8 cellular contexts compared by ENCODE assay signal in the genomic region with DNA sequence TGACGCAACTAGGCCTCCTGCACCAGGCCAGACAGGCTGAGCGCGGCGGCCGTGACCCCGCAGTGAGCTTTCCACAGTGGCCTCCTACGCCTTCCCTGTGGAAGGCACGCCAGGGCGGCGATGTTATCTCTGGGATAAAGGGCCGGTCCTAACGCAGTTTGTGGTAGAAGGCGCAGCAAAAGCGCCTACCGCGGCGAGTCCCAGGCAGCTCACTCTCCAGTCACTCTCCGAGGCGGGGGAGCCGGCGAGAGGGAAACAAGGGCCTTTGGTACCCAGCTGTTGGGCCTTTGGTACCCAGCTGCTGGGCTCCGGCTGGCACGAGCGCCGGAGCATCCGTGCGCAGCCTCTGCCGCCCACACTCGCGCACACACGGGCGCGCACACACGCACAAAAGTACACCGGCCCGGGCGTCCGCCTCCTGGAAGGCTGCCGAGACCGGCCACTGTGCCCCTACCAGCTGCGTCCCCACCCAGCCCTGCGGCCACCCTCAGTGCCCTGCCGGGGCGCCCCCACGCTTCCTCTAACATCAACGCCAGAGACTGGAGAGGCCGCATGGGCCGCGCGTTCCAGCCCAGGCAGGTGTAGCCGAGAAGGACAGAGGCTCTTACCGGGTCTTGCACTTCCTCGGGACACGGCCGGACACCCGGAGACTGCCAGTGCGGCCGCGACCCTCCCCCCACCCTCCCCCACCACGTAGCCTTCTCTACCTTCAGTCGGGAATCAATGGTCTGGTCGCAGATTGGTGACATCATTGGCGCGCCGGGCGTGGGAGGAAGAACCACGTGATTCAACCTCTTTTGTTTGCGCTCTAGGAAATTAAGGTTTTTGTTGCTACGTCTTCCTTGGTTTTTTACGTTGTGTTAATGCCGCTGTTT. TPM values are rescaled to one million over a fixed set of nuclear protein-coding genes. Genes with fewer than 3 reads are reported as not detected.
DNase-seq lines count a peak whose midpoint lies in the region; FAIRE-seq and TF ChIP-seq lines count a peak whose summit lies in the region.

No MANE protein-coding gene starts in this region.

- H3K9me3 Mint-ChIP-seq in activated naive CD4-positive, alpha-beta T cell treated with anti-CD3 and anti-CD28 coated beads, Interleukin-2, amount 50 U/mL, for 24 hours: peaks cover 14% of the 10 kb centered on the region

- no peak for TF ChIP-seq RAD21 in SK-N-SH (IDR thresholded peaks at IDR 0.05; ENCODE audit: low read length)

- WGBS in SK-N-SH (ENCODE audit: low lambda C conversion rate): 0% methylated on average over 32 of the region's 71 CpGs

- CTCF ChIA-PET in SK-N-SH (lab: Yijun Ruan, JAX): interaction anchor here (1.1 to 1.8 kb wide), 5 partner anchors 22 to 148 kb away, joined by 3 to 5 read pairs (median 4); no protein-coding TSS in a partner anchor

- POLR2A ChIA-PET in SK-N-SH (lab: Yijun Ruan, JAX): interaction anchor here (0.9 to 1.5 kb wide), 4 partner anchors 9 to 22 kb away, joined by 3 to 4 read pairs (median 4); partner anchors contain the start of gene ADAR

- peaks cover 7 to 14% of the 10 kb centered on the region in 2 experiments; a peak in 3 of 4 replicates for H3K4me1 ChIP-seq in SK-N-SH (ENCODE audit: control insufficient read depth in 1 of 2, insufficient read depth in 2 of 2, low read depth in 1 of 2, low read length in 1 of 2)

- FAIRE-seq in H54 (lab: Jason Lieb, UNC): peak; percentile 64

- no peak for TF ChIP-seq CTCF in SK-N-SH (IDR thresholded peaks at IDR 0.05)

- H3K9me2 ChIP-seq in SK-N-SH: no peaks in the 10 kb centered on the region

- H3K4me2 ChIP-seq in SK-N-SH: peak overlapping the region; percentile 81

- TF ChIP-seq POLR2A in H54 (IDR thresholded peaks at IDR 0.05; ENCODE audit: low read depth, low read length): peak; percentile 38

- peaks cover 60% of the 10 kb centered on the region for H3K79me2 ChIP-seq in SK-N-SH (ENCODE audit: insufficient read depth)

- peaks cover under 1% of the 10 kb centered on the region for H3K27me3 Mint-ChIP-seq in activated naive CD4-positive, alpha-beta T cell treated with anti-CD3 and anti-CD28 coated beads, Interleukin-2, amount 50 U/mL, for 24 hours

- peaks cover 8% of the 10 kb centered on the region; the same call in 1 of the 2 replicates for H3K9me3 ChIP-seq in SK-N-SH

- peaks cover 14% of the 10 kb centered on the region for H3K36me3 Mint-ChIP-seq in activated naive CD4-positive, alpha-beta T cell treated with anti-CD3 and anti-CD28 coated beads, Interleukin-2, amount 50 U/mL, for 24 hours

- peak overlapping the region; percentile 87 to 90 for H3K4me3 ChIP-seq in SK-N-SH (ENCODE audit: low read depth in 2 of 2, low read length in 1 of 2)

- peak overlapping the region; percentile 99 for H3K4me3 Mint-ChIP-seq in activated naive CD4-positive, alpha-beta T cell treated with anti-CD3 and anti-CD28 coated beads, Interleukin-2, amount 50 U/mL, for 24 hours

- H2AFZ ChIP-seq in SK-N-SH (ENCODE audit: low read depth): peak overlapping the region; percentile 99

- peaks cover 43% of the 10 kb centered on the region for H3K4me1 Mint-ChIP-seq in activated naive CD4-positive, alpha-beta T cell treated with anti-CD3 and anti-CD28 coated beads, Interleukin-2, amount 50 U/mL, for 24 hours

- TF ChIP-seq EP300 in SK-N-SH (IDR thresholded peaks at IDR 0.05; ENCODE audit: borderline replicate concordance in 1 of 2, low read depth in 1 of 2, low read length in 1 of 2): no peak

- peaks cover 4 to 12% of the 10 kb centered on the region in 2 experiments for H3K36me3 ChIP-seq in SK-N-SH (replicated peaks in 1 of 2; ENCODE audit: control insufficient read depth in 1 of 2, insufficient read depth in 2 of 2, low read length in 1 of 2)

- peaks cover 21% of the 10 kb centered on the region for H3F3A ChIP-seq in SK-N-SH (replicated peaks; ENCODE audit: insufficient read depth)

- H3K27ac ChIP-seq in SK-N-SH (ENCODE audit: low read depth in 2 of 2, low read length in 1 of 2) (peak overlapping the region; percentile 75 to 91), substantia nigra (ENCODE audit: low read depth, low read length, poor library complexity, severe bottlenecking) (peak overlapping the region; percentile 82)

- peak overlapping the region; percentile 99 for H3K27ac Mint-ChIP-seq in activated naive CD4-positive, alpha-beta T cell treated with anti-CD3 and anti-CD28 coated beads, Interleukin-2, amount 50 U/mL, for 24 hours

- H3K27me3 ChIP-seq in SK-N-SH (ENCODE audit: insufficient read depth): no peaks in the 10 kb centered on the region

- peaks cover 19% of the 10 kb centered on the region for H4K20me1 ChIP-seq in SK-N-SH (ENCODE audit: insufficient read depth)

- DNase-seq in DMS153 (lab: John Stamatoyannopoulos, UW) (peak; percentile 84), H54 (ENCODE audit: insufficient read length, low spot score) (peak; percentile 37), NCI-H1092 (lab: John Stamatoyannopoulos, UW) (peak; percentile 92), SK-N-SH (peak; percentile 91), glomerular endothelial cell (ENCODE audit: extremely low read depth, low read depth, low spot score) (peak; percentile 45), nucleus accumbens (lab: John Stamatoyannopoulos, UW) (peak in 54 of 56 donors; percentile 21 to 93 (median 76)), substantia nigra (lab: John Stamatoyannopoulos, UW) (peak in 48 of 49 donors; percentile 23 to 93 (median 74))

- H3K9ac ChIP-seq in SK-N-SH: peak overlapping the region; percentile 90

TF ChIP-seq in SK-N-SH, 30 proteins besides CTCF, POLR2A, EP300 and RAD21 (continues in another document):
- TF ChIP-seq, protein P1, sequence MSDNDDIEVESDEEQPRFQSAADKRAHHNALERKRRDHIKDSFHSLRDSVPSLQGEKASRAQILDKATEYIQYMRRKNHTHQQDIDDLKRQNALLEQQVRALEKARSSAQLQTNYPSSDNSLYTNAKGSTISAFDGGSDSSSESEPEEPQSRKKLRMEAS (IDR thresholded peaks at IDR 0.05; ENCODE audit: low read depth): peak; percentile 95
- no peak for TF ChIP-seq REST (IDR thresholded peaks at IDR 0.05; ENCODE audit: low read depth, low read length)
- 0 out of 2 replicates have a peak, but pooled peaks have one; percentile 17 for TF ChIP-seq ELF1 (IDR thresholded peaks at IDR 0.05)
- no peak for TF ChIP-seq FOXJ3 (CRISPR knock-in tag; IDR thresholded peaks at IDR 0.05)
- peak; percentile 67 for TF ChIP-seq POLR2AphosphoS5 (IDR thresholded peaks at IDR 0.05; ENCODE audit: low read depth, low read length)
- TF ChIP-seq, protein P2, sequence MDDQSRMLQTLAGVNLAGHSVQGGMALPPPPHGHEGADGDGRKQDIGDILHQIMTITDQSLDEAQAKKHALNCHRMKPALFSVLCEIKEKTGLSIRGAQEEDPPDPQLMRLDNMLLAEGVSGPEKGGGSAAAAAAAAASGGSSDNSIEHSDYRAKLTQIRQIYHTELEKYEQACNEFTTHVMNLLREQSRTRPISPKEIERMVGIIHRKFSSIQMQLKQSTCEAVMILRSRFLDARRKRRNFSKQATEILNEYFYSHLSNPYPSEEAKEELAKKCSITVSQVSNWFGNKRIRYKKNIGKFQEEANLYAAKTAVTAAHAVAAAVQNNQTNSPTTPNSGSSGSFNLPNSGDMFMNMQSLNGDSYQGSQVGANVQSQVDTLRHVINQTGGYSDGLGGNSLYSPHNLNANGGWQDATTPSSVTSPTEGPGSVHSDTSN (IDR thresholded peaks at IDR 0.05): no peak
- TF ChIP-seq NRF1 (IDR thresholded peaks at IDR 0.05; ENCODE audit: low read depth, low read length): peak; percentile 50
- peak; percentile 74 for TF ChIP-seq CHD2 (IDR thresholded peaks at IDR 0.05; ENCODE audit: low read length, partially characterized antibody)
- TF ChIP-seq FOSL2 (IDR thresholded peaks at IDR 0.05; ENCODE audit: borderline replicate concordance, low read depth): no peak
- TF ChIP-seq, protein P3, sequence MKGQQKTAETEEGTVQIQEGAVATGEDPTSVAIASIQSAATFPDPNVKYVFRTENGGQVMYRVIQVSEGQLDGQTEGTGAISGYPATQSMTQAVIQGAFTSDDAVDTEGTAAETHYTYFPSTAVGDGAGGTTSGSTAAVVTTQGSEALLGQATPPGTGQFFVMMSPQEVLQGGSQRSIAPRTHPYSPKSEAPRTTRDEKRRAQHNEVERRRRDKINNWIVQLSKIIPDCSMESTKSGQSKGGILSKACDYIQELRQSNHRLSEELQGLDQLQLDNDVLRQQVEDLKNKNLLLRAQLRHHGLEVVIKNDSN (IDR thresholded peaks at IDR 0.05; ENCODE audit: borderline replicate concordance, low read depth): peak; percentile 92

RNA-seq across cellular contexts. Expression of gene ADAR, which starts 19.5 kb away (rescaled TPM):
- polyA plus RNA-seq in SK-N-SH (2012; rRNA removed): 61.1 and 87.9 TPM in 2 replicates
- polyA plus RNA-seq in SK-N-SH (2012; cell fraction: cytosol; rRNA removed): 41.4 and 50.1 TPM in 2 replicates
- polyA plus RNA-seq in SK-N-SH (2012; cell fraction: nucleus; rRNA removed): 127 and 151 TPM in 2 replicates
- total RNA-seq in glomerular endothelial cell: 106 and 162 TPM in 2 replicates

RNA-seq across cellular contexts. Expression of gene CHRNB2, which starts 59.9 kb away (rescaled TPM):
- polyA plus RNA-seq in SK-N-SH (2012; rRNA removed): 0.64 and 0.93 TPM in 2 replicates
- 0.68 and 1.2 TPM in 2 replicates for polyA plus RNA-seq in SK-N-SH (2012; cell fraction: cytosol; rRNA removed)
- 0.76 and 0.85 TPM in 2 replicates for polyA plus RNA-seq in SK-N-SH (2012; cell fraction: nucleus; rRNA removed)
- total RNA-seq in glomerular endothelial cell: 0.12 TPM in 1 of 2 replicates, not detected in the other

Comparison
In these comparisons a context has a peak if more than half of its experiments do, and no peak if none do; other contexts are left out.
1. Peak in every context shown above with its lines: DNase-seq, H3K4me3 ChIP-seq and H3K27ac ChIP-seq.
2. DNase-seq: peak in every context shown above with its lines; median percentile 92 in NCI-H1092; 91 in SK-N-SH; 84 in DMS153; 76 in nucleus accumbens; 74 in substantia nigra; 45 in glomerular endothelial cell; 37 in H54.